16 cellular contexts compared by ENCODE assay signal in the genomic region with DNA sequence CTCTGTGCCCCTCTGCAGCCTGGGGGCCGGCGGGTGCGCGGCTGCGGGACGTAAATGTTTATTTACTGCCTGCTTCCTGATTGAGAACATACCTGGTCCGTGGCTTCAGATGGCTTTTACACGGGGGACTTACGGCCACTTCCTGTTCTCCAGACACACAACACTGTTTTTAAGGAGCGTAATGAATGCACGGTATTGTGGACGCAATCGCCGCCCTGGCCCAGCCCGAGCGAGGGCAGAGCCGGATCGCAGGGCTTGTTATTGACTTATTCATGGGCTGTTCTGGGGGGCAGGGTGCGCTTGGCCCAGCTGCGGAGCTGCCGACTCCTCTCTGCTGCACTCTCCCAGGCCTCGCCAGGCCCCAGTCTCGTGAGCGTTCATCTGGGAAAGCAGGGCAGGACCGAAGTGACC. TPM values are rescaled to one million over a fixed set of nuclear protein-coding genes. Genes with fewer than 3 reads are reported as not detected.
A peak's percentile ranks its signal among the peaks of the same experiment; 100 is the strongest.
DNase-seq lines count a peak whose midpoint lies in the region; ATAC-seq, FAIRE-seq and TF ChIP-seq lines count a peak whose summit lies in the region.
"Had no signal": no experiment of that assay in that cellular context is flagged by ENCODE, and none has a peak within 500 bp of the region (broad histone marks: within the 10 kb centered on the region; RNA-seq: fewer than 3 reads in every experiment).

No MANE protein-coding gene starts in this region.

- H3K4me3 ChIP-seq in stomach: peak overlapping the region in 2 of 4 donors; percentile 9 to 15
- H3K4me3 ChIP-seq: breast epithelium, HAP-1 had no signal

- peak; percentile 49 for DNase-seq in NCI-H748 (lab: John Stamatoyannopoulos, UW; ENCODE audit: unreplicated experiment)
- peak; percentile 52 to 72 for DNase-seq in frontal cortex (ENCODE audit: low spot score in 2 of 2)
- DNase-seq in mucosa of gallbladder (ENCODE audit: low spot score): peak; percentile 63
- DNase-seq in stomach: peak; percentile 67
- DNase-seq in cerebellum (ENCODE audit: low spot score): no peak
- no peak for DNase-seq in SIG-M5 treated with dmso at 0.1 percent for 504 hours (lab: John Stamatoyannopoulos, UW; ENCODE audit: unreplicated experiment)
- DNase-seq: activated T-cell treated with anti-CD3 and anti-CD28 coated beads for 4 hours; effector CD8-positive, alpha-beta T cell; NK-92 treated with Interleukin-12 subunit alpha and Interleukin-12 subunit beta, amount 100 ng/mL, for 24 hours; SW 1271 had no signal

- ATAC-seq in HG03039 (IDR thresholded peaks at IDR 0.05; ENCODE audit: unreplicated experiment): no peak

- peaks cover 0 to 71% (median 0%) of the 10 kb centered on the region in 3 donors for H3K27me3 ChIP-seq in stomach

- H3K27ac ChIP-seq in stomach: peak overlapping the region; percentile 4 to 82 (median 50)
- H3K27ac ChIP-seq: breast epithelium had no signal

- intact Hi-C loops in stomach (cut with DNase I; ENCODE audit: low total_unique reads): no loop called here

- FAIRE-seq in frontal cortex (lab: Jason Lieb, UNC): no peak

- TF ChIP-seq EP300 in stomach (IDR thresholded peaks at IDR 0.05): no peak

- peaks cover 0 to 23% (median 11%) of the 10 kb centered on the region in 4 donors for H3K4me1 ChIP-seq in stomach
- H3K4me1 ChIP-seq: breast epithelium, HAP-1 had no signal

- H3K36me3 ChIP-seq in stomach: no peaks in the 10 kb centered on the region
- H3K36me3 ChIP-seq: breast epithelium, HAP-1 had no signal

- WGBS in stomach, 5 donors: 15 to 42% (median 20%) methylated on average over 19 to 25 of the region's 25 CpGs

- H3K9me3 ChIP-seq in stomach: no peaks in the 10 kb centered on the region
- H3K9me3 ChIP-seq: breast epithelium, HAP-1 had no signal

- no peak for TF ChIP-seq POLR2A in stomach (IDR thresholded peaks at IDR 0.05)

- TF ChIP-seq CTCF in stomach (IDR thresholded peaks at IDR 0.05): no peak

RNA-seq across cellular contexts. Expression of gene ACTRT2, which starts 52.8 kb away (rescaled TPM):
- total RNA-seq in frontal cortex (not detected), mucosa of gallbladder (not detected), stomach (not detected), cerebellum (not detected)
- polyA plus RNA-seq in stomach: not detected
- total RNA-seq: breast epithelium, HT1080, LHCN-M2, pulmonary artery endothelial cell had no signal

Comparison
In these comparisons a context has a peak if more than half of its experiments do, and no peak if none do; other contexts are left out.
1. DNase-seq: peak in NCI-H748 (single experiment), frontal cortex (2 of 2), mucosa of gallbladder (single experiment) and stomach (single experiment); none in cerebellum (single experiment) and SIG-M5 treated with dmso at 0.1 percent for 504 hours (single experiment).